Comparison of ENCODE assay signal across 11 cellular contexts in genomic region chr4:4866833-4867744, GRCh38. TPM values are rescaled to one million over a fixed set of nuclear protein-coding genes. Genes with fewer than 3 reads are reported as not detected.
DNase-seq lines count a peak whose midpoint lies in the region; ATAC-seq and TF ChIP-seq lines count a peak whose summit lies in the region.
"Had no signal": no experiment of that assay in that cellular context is flagged by ENCODE, and none has a peak within 500 bp of the region (broad histone marks: within the 10 kb centered on the region; RNA-seq: fewer than 3 reads in every experiment).

No MANE protein-coding gene starts in this region.

- TF ChIP-seq EP300 in suprapubic skin (IDR thresholded peaks at IDR 0.05) = no peak

- H3K4me1 ChIP-seq in ascending aorta (peaks cover 0 to 5% of the 10 kb centered on the region in 2 donors), left lung (peaks cover 0 to 13% of the 10 kb centered on the region in 2 donors), suprapubic skin (peaks cover 56% of the 10 kb centered on the region)

- peak; percentile 32 for ATAC-seq in left lung
- no peak for ATAC-seq in esophagus mucosa

- no peak overlapping the region for H3K27ac Mint-ChIP-seq in activated naive CD8-positive, alpha-beta T cell
- H3K27ac Mint-ChIP-seq in activated naive CD8-positive, alpha-beta T cell treated with anti-CD3 and anti-CD28 coated beads for 36 hours = no peak overlapping the region
- H3K27ac Mint-ChIP-seq: CD4-positive, alpha-beta memory T cell had no signal

- H3K9me3 ChIP-seq in ascending aorta (no peaks in the 10 kb centered on the region), left lung (no peaks in the 10 kb centered on the region), suprapubic skin (no peaks in the 10 kb centered on the region)

- H3K36me3 ChIP-seq in ascending aorta (no peaks in the 10 kb centered on the region), left lung (peaks cover 0 to 5% of the 10 kb centered on the region in 2 donors), suprapubic skin (peaks cover 8% of the 10 kb centered on the region)

- intact Hi-C loops in ascending aorta (cut with DNase I) (no loop called here), left lung (cut with DNase I) (no loop called here)

- H3K27me3 Mint-ChIP-seq in activated naive CD8-positive, alpha-beta T cell = peaks cover 57% of the 10 kb centered on the region
- H3K27me3 Mint-ChIP-seq in activated naive CD8-positive, alpha-beta T cell treated with anti-CD3 and anti-CD28 coated beads for 36 hours = peaks cover 49% of the 10 kb centered on the region

- TF ChIP-seq POLR2A in suprapubic skin (IDR thresholded peaks at IDR 0.05) = no peak

- no peaks in the 10 kb centered on the region for H3K36me3 Mint-ChIP-seq in activated naive CD8-positive, alpha-beta T cell
- no peaks in the 10 kb centered on the region for H3K36me3 Mint-ChIP-seq in activated naive CD8-positive, alpha-beta T cell treated with anti-CD3 and anti-CD28 coated beads for 36 hours
- H3K36me3 Mint-ChIP-seq: CD4-positive, alpha-beta memory T cell had no signal

- 16% methylated on average over 45 of the region's 69 CpGs for WGBS in suprapubic skin

- H3K4me3 ChIP-seq in ascending aorta (peak overlapping the region; percentile 40 to 51), left lung (no peak overlapping the region), suprapubic skin (peak overlapping the region; percentile 43)

- TF ChIP-seq CTCF in ascending aorta (IDR thresholded peaks at IDR 0.05) = no peak
- TF ChIP-seq CTCF in left lung (IDR thresholded peaks at IDR 0.05) = no peak
- TF ChIP-seq CTCF in suprapubic skin (IDR thresholded peaks at IDR 0.05) = peak in 1 of 2 donors; percentile 25

- H3K27ac ChIP-seq in ascending aorta = no peak overlapping the region
- no peak overlapping the region for H3K27ac ChIP-seq in left lung
- H3K27ac ChIP-seq in suprapubic skin = no peak overlapping the region
- H3K27ac ChIP-seq: VCaP had no signal

- peaks cover 23% of the 10 kb centered on the region for H3K27me3 ChIP-seq in ascending aorta
- peaks cover 100% of the 10 kb centered on the region in 2 donors for H3K27me3 ChIP-seq in left lung
- peaks cover 98% of the 10 kb centered on the region for H3K27me3 ChIP-seq in suprapubic skin

- H3K9me3 Mint-ChIP-seq in activated naive CD8-positive, alpha-beta T cell (ENCODE audit: low read depth) = no peaks in the 10 kb centered on the region
- peaks cover 1% of the 10 kb centered on the region for H3K9me3 Mint-ChIP-seq in activated naive CD8-positive, alpha-beta T cell treated with anti-CD3 and anti-CD28 coated beads for 36 hours

- H3K4me3 Mint-ChIP-seq in activated naive CD8-positive, alpha-beta T cell = peak overlapping the region; percentile 73
- H3K4me3 Mint-ChIP-seq in activated naive CD8-positive, alpha-beta T cell treated with anti-CD3 and anti-CD28 coated beads for 36 hours = no peak overlapping the region

- peaks cover 36% of the 10 kb centered on the region for H3K4me1 Mint-ChIP-seq in activated naive CD8-positive, alpha-beta T cell (ENCODE audit: low read depth)
- H3K4me1 Mint-ChIP-seq in activated naive CD8-positive, alpha-beta T cell treated with anti-CD3 and anti-CD28 coated beads for 36 hours = peaks cover 24% of the 10 kb centered on the region

- no peak for DNase-seq in activated naive CD8-positive, alpha-beta T cell treated with anti-CD3 and anti-CD28 coated beads for 36 hours
- no peak for DNase-seq in ascending aorta (ENCODE audit: low spot score in 2 of 2)
- no peak for DNase-seq in left lung
- peak in 1 of 2 donors; percentile 78 for DNase-seq in suprapubic skin (ENCODE audit: low spot score in 2 of 2)
- DNase-seq in COR-L47 (lab: John Stamatoyannopoulos, UW) = no peak
- DNase-seq in effector CD8-positive, alpha-beta T cell (lab: John Stamatoyannopoulos, UW) = no peak
- DNase-seq: CD4-positive, alpha-beta memory T cell; NCI-H226 had no signal

RNA-seq across cellular contexts. Expression of gene MSX1, which starts 7.6 kb away (rescaled TPM):
- total RNA-seq in activated naive CD8-positive, alpha-beta T cell treated with anti-CD3 and anti-CD28 coated beads for 36 hours = under 1 TPM; 0.10 to 0.14 TPM
- 26.0 TPM for total RNA-seq in ascending aorta
- 1 to 10 TPM; 2.0 to 2.9 TPM for total RNA-seq in left lung
- total RNA-seq in suprapubic skin = 1 to 10 TPM; 2.0 to 7.2 (median 4.9) TPM
- 0.36 TPM for total RNA-seq in esophagus mucosa
- total RNA-seq: CD4-positive, alpha-beta memory T cell had no signal

Comparison
In these comparisons a context has a peak if more than half of its experiments do, and no peak if none do; other contexts are left out.
1. H3K4me3 ChIP-seq: peak in ascending aorta (2 of 2) and suprapubic skin (single experiment); none in left lung (0 of 2).